In genomic region chr4:75990129-75990528, GRCh38 we compare ENCODE assay signal across 6 cellular contexts.
DNase-seq lines count a peak whose midpoint lies in the region; TF ChIP-seq lines count a peak whose summit lies in the region.

No MANE protein-coding gene starts in this region.

- H3K4me3 ChIP-seq in AG09309 (ENCODE audit: control insufficient read depth, low read depth, low read length), result peak overlapping the region; percentile 89
- peak overlapping the region; percentile 90 for H3K4me3 ChIP-seq in iPS-18c (ENCODE audit: insufficient read depth, low read depth, low read length)

- DNase-seq in AG09309 (ENCODE audit: low read depth) (no peak), RKO (ENCODE audit: low spot score) (peak; percentile 19), NCI-H82 (lab: John Stamatoyannopoulos, UW) (no peak), T-helper 9 cell (no peak), SHP77 (lab: John Stamatoyannopoulos, UW) (no peak)

- H3K9me3 ChIP-seq in iPS-18c (ENCODE audit: control insufficient read depth, insufficient read depth, low read length), result no peaks in the 10 kb centered on the region

- no peak for TF ChIP-seq CTCF in AG09309 (IDR thresholded peaks at IDR 0.05; ENCODE audit: control insufficient read depth, insufficient read depth, low read depth, low read length, missing control alignments)
